In the genomic region with DNA sequence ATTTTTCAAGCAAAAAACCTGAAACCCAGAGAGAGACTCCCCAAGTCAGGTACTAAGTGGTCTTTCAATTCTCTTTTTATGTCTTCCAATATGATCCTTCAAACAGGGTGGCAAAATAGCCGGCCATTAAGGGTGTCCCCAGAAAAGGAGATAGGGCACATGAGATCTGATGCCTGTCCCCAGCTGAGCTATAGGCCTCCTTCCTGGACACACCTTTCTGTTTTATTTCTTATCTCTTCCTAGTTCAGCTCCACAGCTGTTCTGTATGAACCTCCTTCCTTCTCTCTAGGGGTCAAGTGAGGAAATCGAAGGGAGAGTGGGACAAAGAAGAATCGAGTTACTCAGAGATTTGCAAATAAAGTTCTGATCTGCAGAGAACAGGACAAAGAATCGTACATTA, we compare ENCODE assay signal across 27 cellular contexts.
"Had no signal": no experiment of that assay in that cellular context is flagged by ENCODE, and none has a peak within 500 bp of the region (broad histone marks: within the 10 kb centered on the region; RNA-seq: fewer than 3 reads in every experiment).

No MANE protein-coding gene starts in this region.

- H3K27ac Mint-ChIP-seq: activated B cell treated with CpG ODN at 0.5 μM for 24 hours; activated CD4-positive, alpha-beta T cell treated with anti-CD3 and anti-CD28 coated beads, Interleukin-2, amount 10 ng/mL, durations not matched to agents 24 days and 14 days; activated naive CD4-positive, alpha-beta T cell treated with anti-CD3 and anti-CD28 coated beads for 36 hours; activated T-helper 17 cell treated with anti-CD3 and anti-CD28 coated beads, Interleukin-2, amount 50 U/mL, for 72 hours had no signal

- H3K9me3 ChIP-seq: ascending aorta, body of pancreas, Peyer's patch, SJCRH30 had no signal

- H3K4me1 Mint-ChIP-seq: activated T-helper 17 cell treated with anti-CD3 and anti-CD28 coated beads, Interleukin-2, amount 50 U/mL, for 72 hours had no signal

- H3K27me3 Mint-ChIP-seq: activated CD4-positive, alpha-beta T cell treated with anti-CD3 and anti-CD28 coated beads, Interleukin-2, amount 10 ng/mL, durations not matched to agents 24 days and 14 days; activated T-helper 17 cell treated with anti-CD3 and anti-CD28 coated beads, Interleukin-2, amount 50 U/mL, for 72 hours had no signal

- H3K27ac ChIP-seq: ascending aorta, body of pancreas, RWPE1, SJCRH30 had no signal

- H3K4me1 ChIP-seq: ascending aorta, body of pancreas had no signal

- H3K27me3 ChIP-seq: ascending aorta, body of pancreas, Peyer's patch, SJCRH30 had no signal

- H3K4me3 Mint-ChIP-seq: activated B cell treated with CpG ODN at 0.5 μM for 24 hours; activated CD4-positive, alpha-beta T cell treated with anti-CD3 and anti-CD28 coated beads, Interleukin-2, amount 10 ng/mL, durations not matched to agents 24 days and 14 days; activated naive CD4-positive, alpha-beta T cell treated with anti-CD3 and anti-CD28 coated beads for 36 hours; activated T-helper 17 cell treated with anti-CD3 and anti-CD28 coated beads, Interleukin-2, amount 50 U/mL, for 72 hours had no signal

- H3K4me3 ChIP-seq: ascending aorta, body of pancreas, Peyer's patch, SJCRH30 had no signal

- H3K36me3 ChIP-seq: ascending aorta, Peyer's patch, SJCRH30 had no signal

- H3K9me3 Mint-ChIP-seq: activated B cell treated with CpG ODN at 0.5 μM for 24 hours; activated naive CD4-positive, alpha-beta T cell treated with anti-CD3 and anti-CD28 coated beads for 36 hours; activated T-helper 17 cell treated with anti-CD3 and anti-CD28 coated beads, Interleukin-2, amount 50 U/mL, for 72 hours had no signal

- DNase-seq: activated B cell treated with CpG ODN at 0.5 μM for 24 hours; activated CD4-positive, alpha-beta T cell treated with anti-CD3 and anti-CD28 coated beads for 1 hour; activated CD4-positive, alpha-beta T cell treated with anti-CD3 and anti-CD28 coated beads, Interleukin-2, amount 10 ng/mL, durations not matched to agents 24 days and 14 days; activated CD4-positive, alpha-beta T cell treated with anti-CD3 and anti-CD28 coated beads, Interleukin-2, amount 50 U/mL, for 48 hours; activated CD8-positive, alpha-beta memory T cell treated with anti-CD3 and anti-CD28 coated beads for 24 hours; activated gamma-delta T cell; activated naive CD4-positive, alpha-beta T cell treated with anti-CD3 and anti-CD28 coated beads for 36 hours; activated T-cell treated with anti-CD3 and anti-CD28 coated beads for 4 hours; activated T-cell treated with anti-CD3 and anti-CD28 coated beads, Interleukin-2, amount 50 U/mL, for 48 hours; amniotic stem cell; body of pancreas; Karpas-422; MM.1S; NCI-H1105; NCI-H1436; NCI-H1694 treated with DMSO at 0.1 percent for 48 hours; NCI-H2029 treated with DMSO at 0.1 percent for 48 hours; NCI-H510A treated with DMSO at 0.1 percent for 48 hours; NCI-H69; Peyer's patch; Right ventricle myocardium superior; SJCRH30; SW 1271 had no signal

- ATAC-seq: activated T-helper 17 cell treated with anti-CD3 and anti-CD28 coated beads, Interleukin-2, amount 50 U/mL, for 72 hours; body of pancreas; SK-N-SH treated with all-trans-retinoic acid at 6 μM for 48 hours had no signal
